22 cellular contexts compared by ENCODE assay signal in the genomic region with DNA sequence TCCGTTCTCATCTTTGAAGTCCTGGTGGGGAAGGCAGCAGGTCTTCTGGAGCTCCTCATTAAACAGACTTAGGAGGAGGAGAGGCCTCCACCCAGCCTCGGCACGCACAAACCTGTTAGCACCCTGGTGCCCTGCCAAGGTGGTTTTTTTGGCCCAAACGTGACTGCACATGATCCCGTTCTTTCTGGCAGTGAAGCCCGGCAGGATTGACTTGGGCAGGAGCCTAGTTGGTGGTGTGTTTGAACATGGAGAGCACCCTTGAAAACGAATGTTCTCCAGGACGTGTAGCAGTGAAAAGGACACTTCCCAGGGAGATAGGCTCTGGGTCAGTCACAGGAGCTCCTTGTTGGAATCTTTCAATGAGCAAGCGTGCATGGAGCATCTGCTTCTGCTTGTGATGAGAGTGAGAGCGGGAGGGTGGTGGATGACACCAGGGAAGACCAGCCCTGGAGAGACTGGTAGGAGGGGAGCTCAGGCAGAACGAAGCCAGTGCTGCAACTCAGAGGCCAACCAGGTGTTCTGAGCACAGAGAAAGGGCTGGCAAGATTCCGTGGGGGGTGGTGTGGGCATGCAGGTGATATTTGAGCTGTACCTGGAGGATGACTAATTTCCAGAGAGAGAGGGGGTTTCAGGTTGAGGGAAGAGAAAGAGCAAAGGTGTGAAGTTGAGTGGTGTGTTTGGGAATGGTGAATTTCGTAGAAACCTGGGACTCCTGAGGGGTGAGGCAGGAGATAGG.
DNase-seq lines count a peak whose midpoint lies in the region; ATAC-seq and TF ChIP-seq lines count a peak whose summit lies in the region.
"Had no signal": no experiment of that assay in that cellular context is flagged by ENCODE, and none has a peak within 500 bp of the region (broad histone marks: within the 10 kb centered on the region; RNA-seq: fewer than 3 reads in every experiment).

No MANE protein-coding gene starts in this region.

- H3K27ac ChIP-seq in mammary epithelial cell (ENCODE audit: insufficient read depth, low read depth, low read length): no peak overlapping the region
- no peak overlapping the region for H3K27ac ChIP-seq in stomach
- H3K27ac ChIP-seq in gastrocnemius medialis: no peak overlapping the region
- H3K27ac ChIP-seq: brain microvascular endothelial cell, vagina had no signal

- H3K36me3 ChIP-seq in mammary epithelial cell (ENCODE audit: insufficient read depth, low read length): no peaks in the 10 kb centered on the region
- H3K36me3 ChIP-seq in stomach: peaks cover 0 to 10% (median 4%) of the 10 kb centered on the region in 4 donors
- H3K36me3 ChIP-seq in H7 (replicated peaks; ENCODE audit: control insufficient read depth, insufficient read depth, low read length): no peaks in the 10 kb centered on the region
- no peaks in the 10 kb centered on the region for H3K36me3 ChIP-seq in gastrocnemius medialis
- H3K36me3 ChIP-seq: brain microvascular endothelial cell, vagina had no signal

- WGBS in mammary epithelial cell (ENCODE audit: low coverage, missing lambda C conversion rate): 35% methylated on average over 13 of the region's 13 CpGs
- 58 to 79% (median 74%) methylated on average over 13 of the region's 13 CpGs for WGBS in stomach, 5 donors

- no peaks in the 10 kb centered on the region for H4K20me1 ChIP-seq in mammary epithelial cell (ENCODE audit: insufficient read depth, low read length)

- H3K79me2 ChIP-seq in mammary epithelial cell (ENCODE audit: insufficient read depth, low read length): peaks cover 92% of the 10 kb centered on the region

- DNase-seq in NCI-H446 treated with DMSO at 0.1 percent for 48 hours (lab: John Stamatoyannopoulos, UW) (peak; percentile 21), mammary epithelial cell (peak; percentile 55), iPS-NIHi11 (ENCODE audit: low spot score) (peak; percentile 37), stomach (peak; percentile 69), H7 (no peak), kidney tubule cell (ENCODE audit: low spot score) (no peak), gastrocnemius medialis (no peak)
- DNase-seq: activated CD8-positive, alpha-beta T cell treated with anti-CD3 and anti-CD28 coated beads for 36 hours; activated gamma-delta T cell treated with Interleukin-2 at 50 U/mL for 16 hours; activated T-cell treated with anti-CD3 and anti-CD28 coated beads, Interleukin-2, amount 50 U/mL, for 1 hour; brain microvascular endothelial cell; CD8-positive, alpha-beta T cell; hypothalamus; mesenchymal stem cell; NCI-H146; NCI-H2227 treated with DMSO at 0.1 percent for 48 hours; NCI-H774; stimulated activated CD4-positive, alpha-beta T cell treated with anti-CD3 and anti-CD28 coated beads, Interleukin-15, amount 100 ng/mL, for 24 hours had no signal

- in situ Hi-C loops in mammary epithelial cell (cut with MboI; ENCODE audit: low sequenced_read_pairs in 2 of 2): loop anchor here in 1 of 2 donors (5.0 kb wide), 1 partner anchor 80 kb away; no protein-coding TSS in a partner anchor
- in situ Hi-C loops in gastrocnemius medialis (cut with MboI; ENCODE audit: low sequenced_read_pairs in 4 of 4): no loop called here

- H3K9ac ChIP-seq in mammary epithelial cell (ENCODE audit: insufficient read depth, low read length): no peak overlapping the region

- no peak for TF ChIP-seq EP300 in stomach (IDR thresholded peaks at IDR 0.05)

- no peak for TF ChIP-seq CTCF in mammary epithelial cell (conservative IDR thresholded peaks at IDR 0.05 in 1 of 2, IDR thresholded peaks at IDR 0.05 in 1 of 2; ENCODE audit: extremely low read depth in 1 of 2, insufficient read depth in 1 of 2, low read depth in 1 of 2, low read length in 2 of 2)
- TF ChIP-seq CTCF in stomach (IDR thresholded peaks at IDR 0.05): no peak
- TF ChIP-seq CTCF in gastrocnemius medialis (IDR thresholded peaks at IDR 0.05 in 4 of 5, conservative IDR thresholded peaks at IDR 0.05 in 1 of 5): no peak

- ATAC-seq in gastrocnemius medialis: no peak
- ATAC-seq: activated CD4-positive, CD25-positive, alpha-beta regulatory T cell treated with anti-CD3 and anti-CD28 coated beads, Interleukin-2, amount 50 U/mL, for 24 hours; activated CD8-positive, alpha-beta T cell treated with anti-CD3 and anti-CD28 coated beads for 36 hours; CD8-positive, alpha-beta T cell; K562; sciatic nerve had no signal

- no peaks in the 10 kb centered on the region for H3K27me3 ChIP-seq in mammary epithelial cell (ENCODE audit: insufficient read depth, low read length)
- H3K27me3 ChIP-seq in stomach: no peaks in the 10 kb centered on the region
- H3K27me3 ChIP-seq in H7 (ENCODE audit: control insufficient read depth, insufficient read depth, low read length): no peaks in the 10 kb centered on the region
- H3K27me3 ChIP-seq in gastrocnemius medialis: no peaks in the 10 kb centered on the region
- H3K27me3 ChIP-seq: brain microvascular endothelial cell, vagina had no signal

- CTCF ChIA-PET in mammary epithelial cell (lab: Charles Lee; ENCODE audit: low non-redundant PET): no interaction called here

- peaks cover 54% of the 10 kb centered on the region for H3K4me1 ChIP-seq in mammary epithelial cell (ENCODE audit: insufficient read depth, low read length)
- H3K4me1 ChIP-seq in stomach: peaks cover 0 to 56% (median 32%) of the 10 kb centered on the region in 4 donors
- no peaks in the 10 kb centered on the region for H3K4me1 ChIP-seq in gastrocnemius medialis

- no TSS peak for BruUV-seq in mammary epithelial cell (replicated peaks; lab: Mats Ljungman, UMichigan)

- H3K9me3 ChIP-seq in mammary epithelial cell (replicated peaks; ENCODE audit: insufficient read depth, low read length): no peaks in the 10 kb centered on the region
- no peaks in the 10 kb centered on the region for H3K9me3 ChIP-seq in stomach
- no peaks in the 10 kb centered on the region for H3K9me3 ChIP-seq in gastrocnemius medialis
- H3K9me3 ChIP-seq: vagina had no signal

- TF ChIP-seq POLR2A in stomach (IDR thresholded peaks at IDR 0.05) (no peak), gastrocnemius medialis (IDR thresholded peaks at IDR 0.05) (no peak)

- dilution Hi-C loops in mammary epithelial cell (cut with HindIII; ENCODE audit: low sequenced_read_pairs): no loop called here

- no peak overlapping the region for H2AFZ ChIP-seq in mammary epithelial cell (ENCODE audit: low read depth, low read length)

- intact Hi-C loops in mammary epithelial cell (cut with micrococcal nuclease) (no loop called here), stomach (cut with DNase I; ENCODE audit: low total_unique reads) (no loop called here), gastrocnemius medialis (cut with DNase I; ENCODE audit: low total_unique reads) (no loop called here)

- H3K4me2 ChIP-seq in mammary epithelial cell (ENCODE audit: insufficient read depth, low read depth, low read length): peak overlapping the region; percentile 57

- H3K4me3 ChIP-seq in mammary epithelial cell (replicated peaks in 1 of 3; ENCODE audit: insufficient read depth in 1 of 3, low read depth in 2 of 3, low read length in 3 of 3): no peak overlapping the region
- no peak overlapping the region for H3K4me3 ChIP-seq in stomach
- H3K4me3 ChIP-seq in H7 (ENCODE audit: insufficient read depth, low read depth, low read length): no peak overlapping the region
- H3K4me3 ChIP-seq in gastrocnemius medialis: no peak overlapping the region
- H3K4me3 ChIP-seq: K562, vagina had no signal

Comparison
In these comparisons a context has a peak if more than half of its experiments do, and no peak if none do; other contexts are left out.
1. DNase-seq: peak in NCI-H446 treated with DMSO at 0.1 percent for 48 hours (single experiment), mammary epithelial cell (single experiment), iPS-NIHi11 (single experiment) and stomach (single experiment); none in H7 (single experiment), kidney tubule cell (single experiment) and gastrocnemius medialis (0 of 2).